In the genomic region with DNA sequence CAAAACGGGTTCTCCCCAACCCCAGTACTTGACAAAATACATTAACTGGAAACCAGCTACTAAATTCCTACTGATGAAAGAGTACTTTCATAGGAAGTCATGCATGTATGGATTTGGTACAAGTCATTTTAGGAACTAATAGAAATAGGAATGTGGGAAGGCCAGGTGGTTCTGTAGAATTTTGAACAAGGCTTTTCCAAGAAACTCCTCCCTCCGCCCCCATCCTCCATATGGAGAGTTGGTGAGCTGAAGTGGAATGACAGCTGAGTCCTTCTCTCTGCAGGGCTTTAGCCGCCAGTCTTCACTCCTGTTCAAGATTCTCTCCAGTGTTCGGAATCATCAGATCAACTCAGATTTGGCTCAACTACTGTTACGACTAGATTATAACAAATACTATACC, we compare ENCODE assay signal across 18 cellular contexts.
"Had no signal": no experiment of that assay in that cellular context is flagged by ENCODE, and none has a peak within 500 bp of the region (broad histone marks: within the 10 kb centered on the region; RNA-seq: fewer than 3 reads in every experiment).

No MANE protein-coding gene starts in this region.

- H3K27me3 ChIP-seq: ascending aorta, breast epithelium, gastrocnemius medialis, heart left ventricle, suprapubic skin, upper lobe of right lung had no signal

- H3K4me1 Mint-ChIP-seq: naive B cell, WTC11 had no signal

- H3K4me3 Mint-ChIP-seq: activated CD8-positive, alpha-beta T cell treated with anti-CD3 and anti-CD28 coated beads, Interleukin-2, amount 10 ng/mL, durations not matched to agents 7 days and 5 days; effector memory CD8-positive, alpha-beta T cell; WTC11 had no signal

- H3K27ac Mint-ChIP-seq: activated CD8-positive, alpha-beta T cell treated with anti-CD3 and anti-CD28 coated beads, Interleukin-2, amount 10 ng/mL, durations not matched to agents 7 days and 5 days; WTC11 had no signal

- H3K4me3 ChIP-seq: ascending aorta, breast epithelium, gastrocnemius medialis, heart left ventricle, suprapubic skin, upper lobe of right lung had no signal

- ATAC-seq: activated CD8-positive, alpha-beta T cell treated with anti-CD3 and anti-CD28 coated beads, Interleukin-2, amount 10 ng/mL, durations not matched to agents 7 days and 5 days; effector memory CD8-positive, alpha-beta T cell; gastrocnemius medialis; heart left ventricle; left colon; stimulated activated naive CD8-positive, alpha-beta T cell treated with anti-CD3 and anti-CD28 coated beads, Interleukin-15, Interleukin-2, amounts not matched to agents 100 U/mL and 50 U/mL, for 24 hours; upper lobe of right lung; WTC11 had no signal

- H3K9me3 Mint-ChIP-seq: effector memory CD8-positive, alpha-beta T cell; naive B cell; WTC11 had no signal

- H3K27ac ChIP-seq: ascending aorta, breast epithelium, gastrocnemius medialis, heart left ventricle, suprapubic skin, upper lobe of right lung had no signal

- H3K4me1 ChIP-seq: ascending aorta, breast epithelium, gastrocnemius medialis, suprapubic skin, upper lobe of right lung had no signal

- H3K27me3 Mint-ChIP-seq: effector memory CD8-positive, alpha-beta T cell; naive B cell had no signal

- H3K9me3 ChIP-seq: ascending aorta, breast epithelium, gastrocnemius medialis, heart left ventricle, suprapubic skin, upper lobe of right lung had no signal

- DNase-seq: activated CD4-positive, alpha-beta T cell treated with anti-CD3 and anti-CD28 coated beads for 48 hours; activated CD8-positive, alpha-beta memory T cell treated with anti-CD3 and anti-CD28 coated beads, Interleukin-2, amount 50 U/mL, for 4 hours; activated CD8-positive, alpha-beta T cell treated with anti-CD3 and anti-CD28 coated beads, Interleukin-2, amount 10 ng/mL, durations not matched to agents 7 days and 5 days; cerebellar nuclear complex; effector memory CD8-positive, alpha-beta T cell; gastrocnemius medialis; heart left ventricle; left colon; naive B cell; retina; stimulated activated CD4-positive, alpha-beta T cell treated with anti-CD3 and anti-CD28 coated beads, Interleukin-2, amount 100 ng/mL, for 48 hours; stimulated activated naive CD8-positive, alpha-beta T cell treated with anti-CD3 and anti-CD28 coated beads, Interleukin-15, Interleukin-2, amounts not matched to agents 100 U/mL and 50 U/mL, for 24 hours; T-helper 1 cell; upper lobe of right lung had no signal
